ENCODE assay signal across 1 cellular context in the genomic region with DNA sequence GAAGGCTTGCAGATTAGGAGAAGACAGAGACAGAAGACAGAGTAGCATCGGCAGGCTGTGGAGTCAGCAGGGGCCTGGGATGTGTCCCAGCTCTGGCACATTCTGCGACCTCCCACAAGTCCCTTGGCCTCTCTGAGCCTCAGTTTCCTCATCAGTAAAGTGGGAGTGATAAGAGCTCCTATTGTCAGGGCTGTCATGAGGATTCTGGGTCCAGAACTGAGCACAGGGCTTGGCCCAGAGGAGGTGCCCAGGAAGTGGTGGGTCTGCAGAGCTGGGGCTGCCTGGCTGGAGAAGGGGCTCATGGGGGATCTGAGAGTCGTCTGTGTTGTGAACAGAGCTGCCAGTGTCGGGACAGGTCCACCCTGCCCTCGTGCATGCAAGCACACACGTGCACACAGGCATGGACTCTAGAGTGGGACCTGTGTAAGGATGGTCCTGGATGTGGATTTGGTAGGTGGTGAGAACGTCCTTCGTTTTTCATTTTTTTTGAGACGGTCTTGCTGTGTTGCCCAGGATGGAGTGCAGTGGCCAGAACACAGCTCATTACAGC.
TF ChIP-seq lines count a peak whose summit lies in the region.

No MANE protein-coding gene starts in this region.

TF ChIP-seq in WTC11, 78 proteins besides CTCF, POLR2A, EP300 and RAD21 (continued from another document):
- TF ChIP-seq, protein P1, sequence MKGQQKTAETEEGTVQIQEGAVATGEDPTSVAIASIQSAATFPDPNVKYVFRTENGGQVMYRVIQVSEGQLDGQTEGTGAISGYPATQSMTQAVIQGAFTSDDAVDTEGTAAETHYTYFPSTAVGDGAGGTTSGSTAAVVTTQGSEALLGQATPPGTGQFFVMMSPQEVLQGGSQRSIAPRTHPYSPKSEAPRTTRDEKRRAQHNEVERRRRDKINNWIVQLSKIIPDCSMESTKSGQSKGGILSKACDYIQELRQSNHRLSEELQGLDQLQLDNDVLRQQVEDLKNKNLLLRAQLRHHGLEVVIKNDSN (CRISPR knock-in tag; IDR thresholded peaks at IDR 0.05) = no peak
